In the genomic region with DNA sequence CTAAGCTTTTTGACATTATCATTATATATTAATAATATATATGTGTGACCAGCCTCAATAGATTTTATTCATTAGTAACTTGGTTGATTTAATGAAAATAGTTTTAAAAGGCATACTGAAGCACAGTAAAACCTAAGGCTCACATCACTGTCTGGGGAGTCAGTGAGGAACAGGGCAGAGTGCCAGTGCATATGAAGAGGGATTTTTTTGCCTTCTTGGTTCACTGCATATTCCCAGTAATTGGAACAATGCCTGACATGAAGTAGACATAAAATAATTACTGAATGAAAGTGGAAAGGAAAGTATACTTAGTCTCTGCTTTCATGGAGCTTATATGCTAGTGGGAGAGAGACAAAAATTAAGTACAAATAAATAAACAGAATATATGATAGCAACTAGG, we compare ENCODE assay signal across 19 cellular contexts.
A peak's percentile ranks its signal among the peaks of the same experiment; 100 is the strongest.
DNase-seq lines count a peak whose midpoint lies in the region; TF ChIP-seq lines count a peak whose summit lies in the region.
"Had no signal": no experiment of that assay in that cellular context is flagged by ENCODE, and none has a peak within 500 bp of the region (broad histone marks: within the 10 kb centered on the region; RNA-seq: fewer than 3 reads in every experiment).

No MANE protein-coding gene starts in this region.

- H3K36me3 Mint-ChIP-seq in chondrocyte (ENCODE audit: low read depth) (no peaks in the 10 kb centered on the region), nephron (ENCODE audit: low read depth) (peaks cover 3% of the 10 kb centered on the region)

- H3K4ac ChIP-seq in mesenchymal stem cell (ENCODE audit: low read depth in 1 of 2, low read length in 2 of 2), result no peak overlapping the region

- no peak overlapping the region for H2AK5ac ChIP-seq in mesenchymal stem cell (ENCODE audit: low read length, severe bottlenecking)

- peaks cover 3% of the 10 kb centered on the region for H3K9me3 Mint-ChIP-seq in chondrocyte (ENCODE audit: low read depth)
- no peaks in the 10 kb centered on the region for H3K9me3 Mint-ChIP-seq in nephron
- H3K9me3 Mint-ChIP-seq: stimulated activated naive B cell treated with anti-CD40 and anti-IgM and Interleukin-4, amounts not matched to agents 10 μg/mL and 1 μg/mL and 100 μg/mL, for 72 hours had no signal

- H3K27me3 Mint-ChIP-seq in chondrocyte (ENCODE audit: low read depth) (no peaks in the 10 kb centered on the region), nephron (ENCODE audit: low read depth) (no peaks in the 10 kb centered on the region)
- H3K27me3 Mint-ChIP-seq: stimulated activated naive B cell treated with anti-CD40 and anti-IgM and Interleukin-4, amounts not matched to agents 10 μg/mL and 1 μg/mL and 100 μg/mL, for 72 hours had no signal

- H3K27ac Mint-ChIP-seq in chondrocyte (ENCODE audit: unreplicated experiment) (peak overlapping the region; percentile 82), nephron (peak overlapping the region in 2 of 3 experiments; percentile 6 to 11)
- H3K27ac Mint-ChIP-seq: stimulated activated naive B cell treated with anti-CD40 and anti-IgM and Interleukin-4, amounts not matched to agents 10 μg/mL and 1 μg/mL and 100 μg/mL, for 72 hours had no signal

- H3K9ac ChIP-seq in mesenchymal stem cell (ENCODE audit: low read length), result no peak overlapping the region
- H3K9ac ChIP-seq: BLaER1 had no signal

- H2BK5ac ChIP-seq in mesenchymal stem cell (ENCODE audit: low read depth, low read length, poor library complexity, severe bottlenecking), result no peak overlapping the region

- TF ChIP-seq EP300 in Ishikawa (IDR thresholded peaks at IDR 0.05; ENCODE audit: borderline replicate concordance), result no peak

- H3K36me3 ChIP-seq in mesenchymal stem cell (ENCODE audit: control insufficient read depth in 1 of 2, insufficient read depth in 2 of 2, low read depth in 1 of 2, low read length in 2 of 2), result no peaks in the 10 kb centered on the region
- H3K36me3 ChIP-seq: BLaER1, left ventricle myocardium inferior had no signal

- TF ChIP-seq RAD21 in Ishikawa (IDR thresholded peaks at IDR 0.05; ENCODE audit: low read depth), result no peak

- no peak overlapping the region for H3K4me3 ChIP-seq in mesenchymal stem cell (ENCODE audit: insufficient read depth in 1 of 2, low read depth in 1 of 2, low read length in 2 of 2)
- H3K4me3 ChIP-seq: BLaER1, left ventricle myocardium inferior had no signal

- H3K4me2 ChIP-seq in mesenchymal stem cell (ENCODE audit: low read length, poor library complexity, severe bottlenecking), result no peak overlapping the region
- H3K4me2 ChIP-seq: BLaER1 had no signal

- TF ChIP-seq CTCF in chondrocyte (IDR thresholded peaks at IDR 0.05) (no peak), nephron (IDR thresholded peaks at IDR 0.05; ENCODE audit: unreplicated experiment in 3 of 3) (no peak)

- no peaks in the 10 kb centered on the region for H3K27me3 ChIP-seq in mesenchymal stem cell (ENCODE audit: control insufficient read depth in 1 of 2, insufficient read depth in 1 of 2, low read length in 2 of 2)
- H3K27me3 ChIP-seq: BLaER1 had no signal

- H3K14ac ChIP-seq in mesenchymal stem cell (ENCODE audit: low read length in 2 of 2), result no peak overlapping the region

- H3K4me1 Mint-ChIP-seq in chondrocyte (ENCODE audit: low read depth) (peaks cover 73% of the 10 kb centered on the region), nephron (peaks cover 25% of the 10 kb centered on the region)

- H3K9me3 ChIP-seq in mesenchymal stem cell (ENCODE audit: control insufficient read depth, low read length), result no peaks in the 10 kb centered on the region
- H3K9me3 ChIP-seq: left ventricle myocardium inferior had no signal

- DNase-seq in NCI-H446 treated with DMSO at 0.1 percent for 48 hours (lab: John Stamatoyannopoulos, UW) (peak; percentile 76), chondrocyte (ENCODE audit: low spot score) (no peak), mesenchymal stem cell (no peak), hepatic stellate cell (ENCODE audit: low spot score) (no peak), NCI-H510A (lab: John Stamatoyannopoulos, UW) (no peak)
- DNase-seq in stimulated activated CD4-positive, alpha-beta T cell treated with anti-CD3 and anti-CD28 coated beads, Interleukin-4, amount 100 ng/mL, for 24 hours, result no peak
- DNase-seq: activated CD4-positive, alpha-beta T cell treated with anti-CD3 and anti-CD28 coated beads for 48 hours; activated gamma-delta T cell treated with Interleukin-2 at 50 U/mL for 16 hours; aorta; GF-D8; left ventricle myocardium inferior; NCI-H187 treated with DMSO at 0.1 percent for 48 hours; NCI-H748 treated with DMSO at 0.1 percent for 48 hours; stimulated activated CD4-positive, alpha-beta T cell treated with anti-CD3 and anti-CD28 coated beads, Interleukin-15, amount 100 ng/mL, for 24 hours; stimulated activated naive B cell treated with anti-CD40 and anti-IgM and Interleukin-4, amounts not matched to agents 10 μg/mL and 1 μg/mL and 100 μg/mL, for 72 hours had no signal

- no peak overlapping the region for H2BK12ac ChIP-seq in mesenchymal stem cell (ENCODE audit: low read length in 2 of 2)

- peaks cover 22% of the 10 kb centered on the region for H3K79me1 ChIP-seq in mesenchymal stem cell (replicated peaks; ENCODE audit: low read length, poor library complexity, severe bottlenecking)

- no peak overlapping the region for H3K27ac ChIP-seq in mesenchymal stem cell (ENCODE audit: low read length, poor library complexity, severe bottlenecking)
- H3K27ac ChIP-seq: BLaER1, left ventricle myocardium inferior, RWPE1 had no signal

- no peak overlapping the region for H2AFZ ChIP-seq in mesenchymal stem cell (ENCODE audit: low read depth, low read length)

- H3K4me1 ChIP-seq in mesenchymal stem cell (ENCODE audit: control insufficient read depth, insufficient read depth, low read depth, low read length), result peaks cover 1% of the 10 kb centered on the region
- H3K4me1 ChIP-seq: BLaER1 had no signal

- H3K18ac ChIP-seq in mesenchymal stem cell (ENCODE audit: low read depth in 1 of 2, low read length in 2 of 2), result no peak overlapping the region

- no peak overlapping the region for H3K23ac ChIP-seq in mesenchymal stem cell (ENCODE audit: low read length in 2 of 2)

- H2BK120ac ChIP-seq in mesenchymal stem cell (ENCODE audit: low read depth, low read length), result no peak overlapping the region

- no peak overlapping the region for H4K8ac ChIP-seq in mesenchymal stem cell (ENCODE audit: low read length)

- H2BK15ac ChIP-seq in mesenchymal stem cell (ENCODE audit: low read depth, poor library complexity, severe bottlenecking), result no peak overlapping the region

- H3K4me3 Mint-ChIP-seq in chondrocyte (ENCODE audit: unreplicated experiment) (no peak overlapping the region), nephron (no peak overlapping the region)
- H3K4me3 Mint-ChIP-seq: stimulated activated naive B cell treated with anti-CD40 and anti-IgM and Interleukin-4, amounts not matched to agents 10 μg/mL and 1 μg/mL and 100 μg/mL, for 72 hours had no signal

- no peak overlapping the region for H4K91ac ChIP-seq in mesenchymal stem cell (ENCODE audit: low read length)

TF ChIP-seq in Ishikawa, 13 proteins besides CTCF, POLR2A, EP300 and RAD21:
- TF ChIP-seq TCF12 (IDR thresholded peaks at IDR 0.05; ENCODE audit: low read depth) (no peak), TAF1 (IDR thresholded peaks at IDR 0.05; ENCODE audit: low read depth) (no peak), NFIC (IDR thresholded peaks at IDR 0.05) (peak; percentile 62)
